In genomic region chr12:104526320-104526719, GRCh38 we compare ENCODE assay signal across 20 cellular contexts.
A peak's percentile ranks its signal among the peaks of the same experiment; 100 is the strongest.
DNase-seq lines count a peak whose midpoint lies in the region; ATAC-seq and TF ChIP-seq lines count a peak whose summit lies in the region.
"Had no signal": no experiment of that assay in that cellular context is flagged by ENCODE, and none has a peak within 500 bp of the region (broad histone marks: within the 10 kb centered on the region; RNA-seq: fewer than 3 reads in every experiment).

No MANE protein-coding gene starts in this region.

- no peaks in the 10 kb centered on the region for H3K9me3 ChIP-seq in HCT116 (ENCODE audit: control insufficient read depth in 1 of 2, insufficient read depth in 1 of 2, low read depth in 1 of 2, low read length in 2 of 2)
- no peaks in the 10 kb centered on the region for H3K9me3 ChIP-seq in psoas muscle

- no peak for TF ChIP-seq CTCF in HCT116 (IDR thresholded peaks at IDR 0.05 in 2 of 3, conservative IDR thresholded peaks at IDR 0.05 in 1 of 3; ENCODE audit: borderline replicate concordance in 1 of 3, insufficient read depth in 1 of 3, low read depth in 2 of 3, low read length in 2 of 3)
- no peak for TF ChIP-seq CTCF in psoas muscle (IDR thresholded peaks at IDR 0.05)
- no peak for TF ChIP-seq CTCF in activated CD8-positive, alpha-beta T cell treated with anti-CD3 and anti-CD28 coated beads for 36 hours (IDR thresholded peaks at IDR 0.05)

- H3K4me1 ChIP-seq in HCT116 (ENCODE audit: control insufficient read depth in 1 of 2, insufficient read depth in 2 of 2, low read length in 2 of 2) (peaks cover 4 to 11% of the 10 kb centered on the region in 2 experiments; a peak in 3 of 4 replicates), psoas muscle (no peaks in the 10 kb centered on the region)

- no peak overlapping the region for H3K27ac Mint-ChIP-seq in activated CD8-positive, alpha-beta T cell treated with anti-CD3 and anti-CD28 coated beads for 36 hours
- H3K27ac Mint-ChIP-seq: CD8-positive, alpha-beta T cell; HFFc6 had no signal

- H3K27ac ChIP-seq in HCT116 (ENCODE audit: low read depth, low read length) (no peak overlapping the region), psoas muscle (no peak overlapping the region)

- intact Hi-C loops in HCT116 (cut with micrococcal nuclease) (no loop called here), psoas muscle (cut with DNase I) (no loop called here)
- intact Hi-C loops in activated CD8-positive, alpha-beta T cell treated with anti-CD3 and anti-CD28 coated beads for 36 hours (cut with micrococcal nuclease) = no loop called here

- no peaks in the 10 kb centered on the region for H3K9me2 ChIP-seq in HCT116 (ENCODE audit: insufficient read depth)

- no peaks in the 10 kb centered on the region for H3K9me3 Mint-ChIP-seq in activated CD8-positive, alpha-beta T cell treated with anti-CD3 and anti-CD28 coated beads for 36 hours

- H3K4me3 ChIP-seq in HCT116 (replicated peaks in 1 of 2; ENCODE audit: low read depth in 1 of 2, low read length in 2 of 2) = no peak overlapping the region
- no peak overlapping the region for H3K4me3 ChIP-seq in psoas muscle

- no peak for TF ChIP-seq RAD21 in HCT116 (IDR thresholded peaks at IDR 0.05; ENCODE audit: low read depth)

- ATAC-seq in HCT116 (no peak), psoas muscle (no peak)
- ATAC-seq in activated CD8-positive, alpha-beta T cell treated with anti-CD3 and anti-CD28 coated beads for 36 hours = no peak
- ATAC-seq: activated T-cell treated with anti-CD3 and anti-CD28 coated beads, Interleukin-2, amount 50 U/mL, for 4 hours; CD8-positive, alpha-beta T cell; HepG2 had no signal

- no peak overlapping the region for H3K4me2 ChIP-seq in HCT116 (ENCODE audit: low read length)

- BruUV-seq in HCT116 (replicated peaks; lab: Mats Ljungman, UMichigan) = no TSS peak

- H3K27me3 Mint-ChIP-seq in activated CD8-positive, alpha-beta T cell treated with anti-CD3 and anti-CD28 coated beads for 36 hours = no peaks in the 10 kb centered on the region

- DNase-seq in HCT116 (ENCODE audit: low read depth, low spot score) = no peak
- DNase-seq in NCI-H69 (lab: John Stamatoyannopoulos, UW) = peak; percentile 7
- peak; percentile 85 for DNase-seq in iPS-NIHi7 (ENCODE audit: extremely low spot score)
- peak; percentile 31 for DNase-seq in retina
- DNase-seq in NOMO-1 (lab: John Stamatoyannopoulos, UW; ENCODE audit: unreplicated experiment in 2 of 2) = no peak
- DNase-seq in NCI-H1694 treated with DMSO at 0.1 percent for 48 hours (lab: John Stamatoyannopoulos, UW) = no peak
- DNase-seq in psoas muscle = no peak
- no peak for DNase-seq in activated CD8-positive, alpha-beta T cell treated with anti-CD3 and anti-CD28 coated beads for 36 hours
- DNase-seq: activated naive CD4-positive, alpha-beta T cell treated with Interleukin-2 at 50 U/mL for 16 hours; activated T-cell treated with anti-CD3 and anti-CD28 coated beads, Interleukin-2, amount 50 U/mL, for 4 hours; CD8-positive, alpha-beta T cell; cortex of kidney; GDM1; glutamatergic neuron; HFFc6; NCI-H748 treated with DMSO at 0.1 percent for 48 hours; OCI-M1; small intestine; stimulated activated naive CD4-positive, alpha-beta T cell treated with Interleukin-2 at 50 U/mL for 16 hours had no signal

- no peaks in the 10 kb centered on the region for H4K20me1 ChIP-seq in HCT116 (ENCODE audit: insufficient read depth)

- H3K9ac ChIP-seq in HCT116 (ENCODE audit: low read length) = no peak overlapping the region

- no peaks in the 10 kb centered on the region for H3K27me3 ChIP-seq in HCT116 (ENCODE audit: insufficient read depth, low read length)
- no peaks in the 10 kb centered on the region for H3K27me3 ChIP-seq in psoas muscle (ENCODE audit: insufficient read depth in 3 of 3, low read length in 2 of 3)

- POLR2A ChIA-PET in HCT116 (lab: Charles Lee) = no interaction called here
- POLR2A ChIA-PET in activated CD8-positive, alpha-beta T cell treated with anti-CD3 and anti-CD28 coated beads for 36 hours (lab: Charles Lee) = interaction anchor here (0.6 kb wide), 1 partner anchor 123 kb away, joined by 4 read pairs; no protein-coding TSS in a partner anchor

- WGBS in psoas muscle, 3 donors = 62 to 65% (median 65%) methylated on average over 4 of the region's 4 CpGs

- CTCF ChIA-PET in HCT116 (lab: Charles Lee) = no interaction called here
- CTCF ChIA-PET in activated CD8-positive, alpha-beta T cell treated with anti-CD3 and anti-CD28 coated beads for 36 hours (lab: Charles Lee) = no interaction called here

- H3K4me1 Mint-ChIP-seq in activated CD8-positive, alpha-beta T cell treated with anti-CD3 and anti-CD28 coated beads for 36 hours (ENCODE audit: low read depth) = peaks cover 54% of the 10 kb centered on the region

- H3K79me2 ChIP-seq in HCT116 (ENCODE audit: insufficient read depth, low read length) = no peaks in the 10 kb centered on the region

- H3K4me3 Mint-ChIP-seq in activated CD8-positive, alpha-beta T cell treated with anti-CD3 and anti-CD28 coated beads for 36 hours = no peak overlapping the region
- H3K4me3 Mint-ChIP-seq: activated T-cell treated with anti-CD3 and anti-CD28 coated beads, Interleukin-2, amount 50 U/mL, for 4 hours; CD8-positive, alpha-beta T cell; HFFc6 had no signal

- TF ChIP-seq POLR2A in HCT116 (IDR thresholded peaks at IDR 0.05; ENCODE audit: borderline replicate concordance, extremely low read depth, insufficient read depth, insufficient read length) = no peak

- H3K36me3 ChIP-seq in HCT116 (ENCODE audit: control insufficient read depth in 1 of 2, insufficient read depth in 2 of 2, low read length in 2 of 2) (no peaks in the 10 kb centered on the region), psoas muscle (ENCODE audit: insufficient read depth in 1 of 2, low read depth in 1 of 2) (no peaks in the 10 kb centered on the region)

- RAD21 ChIA-PET in HCT116 (lab: Charles Lee; ENCODE audit: low non-redundant PET in 1 of 2, low total read pairs in 2 of 2, uncharacterized antibody in 2 of 2, unreplicated experiment in 2 of 2) = no interaction called here

- no peak overlapping the region for H2AFZ ChIP-seq in HCT116 (ENCODE audit: low read depth, low read length, poor library complexity, severe bottlenecking)

- H3K36me3 Mint-ChIP-seq in activated CD8-positive, alpha-beta T cell treated with anti-CD3 and anti-CD28 coated beads for 36 hours (ENCODE audit: low read depth) = peaks cover 5% of the 10 kb centered on the region

TF ChIP-seq in HCT116, 20 proteins besides CTCF, POLR2A, EP300 and RAD21:
- no peak for TF ChIP-seq ELF1 (IDR thresholded peaks at IDR 0.05; ENCODE audit: borderline replicate concordance, low read depth)
- TF ChIP-seq TCF7L2 (IDR thresholded peaks at IDR 0.05; ENCODE audit: borderline replicate concordance, extremely low read depth, insufficient read depth, insufficient read length) = peak; percentile 84

Comparison
In these comparisons a context has a peak if more than half of its experiments do, and no peak if none do; other contexts are left out.
1. DNase-seq: peak in NCI-H69 (single experiment), iPS-NIHi7 (single experiment) and retina (single experiment); none in HCT116 (single experiment), NOMO-1 (0 of 2), NCI-H1694 treated with DMSO at 0.1 percent for 48 hours (single experiment), psoas muscle (0 of 2) and activated CD8-positive, alpha-beta T cell treated with anti-CD3 and anti-CD28 coated beads for 36 hours (single experiment).